Comparison of ENCODE assay signal across 1 cellular context in the genomic region with DNA sequence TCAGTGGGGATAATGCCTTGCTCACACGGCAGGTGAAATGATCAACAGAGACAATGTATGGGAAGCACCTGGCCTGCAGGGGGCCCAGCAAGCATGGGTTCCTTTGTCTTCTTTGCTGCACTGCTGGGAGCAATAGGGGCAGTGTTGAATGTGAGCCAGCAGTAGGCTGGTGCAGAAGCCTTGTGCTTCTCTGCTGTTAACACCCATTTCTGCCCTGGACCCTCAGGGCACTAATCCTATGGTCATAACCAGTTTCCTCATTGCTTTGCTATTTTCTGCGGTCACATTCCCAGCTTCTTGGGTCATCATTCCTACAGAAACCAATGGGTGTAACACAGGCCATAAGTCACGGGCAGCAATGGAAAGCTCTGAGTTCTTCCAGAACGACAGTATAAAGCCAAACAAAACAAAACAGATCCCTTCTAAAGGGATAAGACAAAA.
A peak's percentile ranks its signal among the peaks of the same experiment; 100 is the strongest.
TF ChIP-seq lines count a peak whose summit lies in the region.

No MANE protein-coding gene starts in this region.

TF ChIP-seq in SK-N-SH, 30 proteins besides CTCF, POLR2A, EP300 and RAD21 (continued from another document):
- TF ChIP-seq REST (IDR thresholded peaks at IDR 0.05; ENCODE audit: low read depth, low read length) (no peak), NRF1 (IDR thresholded peaks at IDR 0.05; ENCODE audit: low read depth, low read length) (no peak), PBX3 (IDR thresholded peaks at IDR 0.05) (peak; percentile 35; the same call in 1 of the 2 replicates), SMC3 (IDR thresholded peaks at IDR 0.05; ENCODE audit: low read depth, low read length) (no peak; the same call in 1 of the 2 replicates), TEAD4 (IDR thresholded peaks at IDR 0.05; ENCODE audit: borderline replicate concordance, insufficient read depth) (peak; percentile 49; the same call in 1 of the 2 replicates), GABPA (IDR thresholded peaks at IDR 0.05; ENCODE audit: low read depth) (no peak), FOXM1 (IDR thresholded peaks at IDR 0.05; ENCODE audit: low read depth) (no peak), NFIC (IDR thresholded peaks at IDR 0.05; ENCODE audit: borderline replicate concordance) (peak; percentile 51), MEF2A (IDR thresholded peaks at IDR 0.05; ENCODE audit: borderline replicate concordance, low read depth) (no peak), SIN3A (IDR thresholded peaks at IDR 0.05; ENCODE audit: borderline replicate concordance, low read depth, low read length) (no peak), CHD2 (IDR thresholded peaks at IDR 0.05; ENCODE audit: low read length, partially characterized antibody) (no peak), GATA2 (CRISPR knock-in tag; IDR thresholded peaks at IDR 0.05) (no peak)
- TF ChIP-seq, protein P1, sequence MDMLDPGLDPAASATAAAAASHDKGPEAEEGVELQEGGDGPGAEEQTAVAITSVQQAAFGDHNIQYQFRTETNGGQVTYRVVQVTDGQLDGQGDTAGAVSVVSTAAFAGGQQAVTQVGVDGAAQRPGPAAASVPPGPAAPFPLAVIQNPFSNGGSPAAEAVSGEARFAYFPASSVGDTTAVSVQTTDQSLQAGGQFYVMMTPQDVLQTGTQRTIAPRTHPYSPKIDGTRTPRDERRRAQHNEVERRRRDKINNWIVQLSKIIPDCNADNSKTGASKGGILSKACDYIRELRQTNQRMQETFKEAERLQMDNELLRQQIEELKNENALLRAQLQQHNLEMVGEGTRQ (IDR thresholded peaks at IDR 0.05; ENCODE audit: borderline replicate concordance, low read depth, low read length) = no peak
- TF ChIP-seq, protein P2, sequence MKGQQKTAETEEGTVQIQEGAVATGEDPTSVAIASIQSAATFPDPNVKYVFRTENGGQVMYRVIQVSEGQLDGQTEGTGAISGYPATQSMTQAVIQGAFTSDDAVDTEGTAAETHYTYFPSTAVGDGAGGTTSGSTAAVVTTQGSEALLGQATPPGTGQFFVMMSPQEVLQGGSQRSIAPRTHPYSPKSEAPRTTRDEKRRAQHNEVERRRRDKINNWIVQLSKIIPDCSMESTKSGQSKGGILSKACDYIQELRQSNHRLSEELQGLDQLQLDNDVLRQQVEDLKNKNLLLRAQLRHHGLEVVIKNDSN (IDR thresholded peaks at IDR 0.05; ENCODE audit: borderline replicate concordance, low read depth) = no peak
